ENCODE assay signal across 8 cellular contexts in the genomic region with DNA sequence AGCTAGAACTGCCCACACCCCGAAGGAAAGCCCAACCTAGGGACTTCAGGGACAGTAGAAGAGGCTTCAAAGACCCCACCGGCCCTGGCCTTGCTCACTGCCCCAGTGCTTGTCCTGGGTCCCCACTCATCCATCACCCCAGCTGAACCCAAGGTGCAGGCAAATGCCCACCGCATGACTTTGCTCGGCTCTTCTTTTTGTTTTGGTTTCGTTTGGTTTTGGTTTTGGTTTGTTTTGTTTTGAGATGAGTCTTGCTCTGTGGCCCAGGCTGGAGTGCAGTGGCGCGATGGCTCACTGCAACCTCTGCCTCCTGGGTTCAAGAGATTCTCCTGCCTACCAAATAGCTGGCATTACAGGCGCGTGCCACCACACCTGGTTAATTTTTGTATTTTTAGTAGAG. TPM values are rescaled to one million over a fixed set of nuclear protein-coding genes. Genes with fewer than 3 reads are reported as not detected.
DNase-seq lines count a peak whose midpoint lies in the region; ATAC-seq lines count a peak whose summit lies in the region.

No MANE protein-coding gene starts in this region.

- DNase-seq in activated CD4-positive, CD25-positive, alpha-beta regulatory T cell treated with anti-CD3 and anti-CD28 coated beads, Interleukin-2, amount 50 U/mL, for 72 hours: peak; percentile 47
- peak; percentile 13 to 16 (median 14) for DNase-seq in stimulated activated CD4-positive, alpha-beta T cell treated with anti-CD3 and anti-CD28 coated beads, Interleukin-12 subunit alpha, Interleukin-12 subunit beta, amount 100 ng/mL, for 48 hours (ENCODE audit: low read depth in 2 of 3, low spot score in 1 of 3)
- DNase-seq in NCI-H748 treated with DMSO at 0.1 percent for 48 hours (lab: John Stamatoyannopoulos, UW) (no peak), islet precursor cell (no peak), Ammon's horn (ENCODE audit: low spot score) (no peak), trophoblast cell (no peak)

- no peak overlapping the region for H3K14ac ChIP-seq in trophoblast cell (ENCODE audit: low read length)

- peak; percentile 90 for ATAC-seq in GM18909 (IDR thresholded peaks at IDR 0.05; ENCODE audit: poor library complexity, unreplicated experiment)
- peak; percentile 94 for ATAC-seq in HG02943 (IDR thresholded peaks at IDR 0.05; ENCODE audit: low read depth, unreplicated experiment)

- no peak overlapping the region for H2AK5ac ChIP-seq in trophoblast cell (ENCODE audit: low read length)

- H3K4ac ChIP-seq in trophoblast cell (ENCODE audit: low read depth, low read length): no peak overlapping the region

- H2AFZ ChIP-seq in trophoblast cell (ENCODE audit: insufficient read depth, low read length, poor library complexity): no peak overlapping the region

- H3K4me1 ChIP-seq in trophoblast cell (ENCODE audit: control insufficient read depth in 1 of 2, insufficient read depth in 2 of 2, low read length in 2 of 2): peaks cover 5 to 14% of the 10 kb centered on the region in 2 experiments

- no peak overlapping the region for H4K8ac ChIP-seq in trophoblast cell (ENCODE audit: low read depth, low read length)

- H4K12ac ChIP-seq in trophoblast cell (ENCODE audit: low read depth, low read length): no peak overlapping the region

- H3K9me3 ChIP-seq in trophoblast cell (ENCODE audit: insufficient read depth, low read depth, low read length): no peaks in the 10 kb centered on the region

- no peak overlapping the region for H3K27ac ChIP-seq in trophoblast cell (ENCODE audit: low read depth, low read length)

- no CpG with 5 or more reads among the region's 9 CpGs for WGBS in trophoblast cell (ENCODE audit: extremely low coverage, insufficient coverage, insufficient read length)

- no peak overlapping the region for H3K4me3 ChIP-seq in trophoblast cell (ENCODE audit: low read depth, low read length)

- peaks cover 2% of the 10 kb centered on the region for H3K79me1 ChIP-seq in trophoblast cell (ENCODE audit: low read length)

- no peak overlapping the region for H3K4me2 ChIP-seq in trophoblast cell (ENCODE audit: low read length)

- peaks cover 14% of the 10 kb centered on the region for H3K79me2 ChIP-seq in trophoblast cell (ENCODE audit: control insufficient read depth, insufficient read depth, low read length, poor library complexity)

- H3K36me3 ChIP-seq in trophoblast cell (ENCODE audit: control insufficient read depth in 1 of 2, insufficient read depth in 2 of 2, low read length in 2 of 2): no peaks in the 10 kb centered on the region

- H3K18ac ChIP-seq in trophoblast cell (ENCODE audit: low read length): no peak overlapping the region

- no peak overlapping the region for H2BK12ac ChIP-seq in trophoblast cell (ENCODE audit: low read length)

- no peak overlapping the region for H2BK5ac ChIP-seq in trophoblast cell (ENCODE audit: low read depth, low read length, poor library complexity)

- H4K91ac ChIP-seq in trophoblast cell (ENCODE audit: low read depth, low read length): no peak overlapping the region

- no peaks in the 10 kb centered on the region for H3K27me3 ChIP-seq in trophoblast cell (ENCODE audit: insufficient read depth, low read length)

- no peak overlapping the region for H2BK120ac ChIP-seq in trophoblast cell (ENCODE audit: insufficient read depth, low read length, poor library complexity)

- no peak overlapping the region for H3K23ac ChIP-seq in trophoblast cell (ENCODE audit: low read length)

- H3K9ac ChIP-seq in trophoblast cell (ENCODE audit: low read length): no peak overlapping the region

RNA-seq across cellular contexts. Expression of a gene that starts 9.0 kb away (rescaled TPM):
- polyA plus RNA-seq in trophoblast cell (2013): 17.0 and 18.1 TPM in 2 replicates

RNA-seq across cellular contexts. Expression of a gene that starts 49.9 kb away (rescaled TPM):
- polyA plus RNA-seq in trophoblast cell (2013): 1.3 and 1.5 TPM in 2 replicates

Comparison
In these comparisons a context has a peak if more than half of its experiments do, and no peak if none do; other contexts are left out.
1. DNase-seq: peak in activated CD4-positive, CD25-positive, alpha-beta regulatory T cell treated with anti-CD3 and anti-CD28 coated beads, Interleukin-2, amount 50 U/mL, for 72 hours (single experiment) and stimulated activated CD4-positive, alpha-beta T cell treated with anti-CD3 and anti-CD28 coated beads, Interleukin-12 subunit alpha, Interleukin-12 subunit beta, amount 100 ng/mL, for 48 hours (3 of 3); none in NCI-H748 treated with DMSO at 0.1 percent for 48 hours (single experiment), islet precursor cell (single experiment), Ammon's horn (single experiment) and trophoblast cell (0 of 2).